Comparison of ENCODE assay signal across 15 cellular contexts in genomic region chr10:6019010-6019782, GRCh38. TPM values are rescaled to one million over a fixed set of nuclear protein-coding genes. Genes with fewer than 3 reads are reported as not detected.
DNase-seq lines count a peak whose midpoint lies in the region; ATAC-seq, FAIRE-seq and TF ChIP-seq lines count a peak whose summit lies in the region.
"Had no signal": no experiment of that assay in that cellular context is flagged by ENCODE, and none has a peak within 500 bp of the region (broad histone marks: within the 10 kb centered on the region; RNA-seq: fewer than 3 reads in every experiment).

No MANE protein-coding gene starts in this region.

- H3K36me3 Mint-ChIP-seq in natural killer cell treated with Interleukin-12 subunit alpha and Interleukin-12 subunit beta and Interleukin-15 and Interleukin-18, amount 100 ng/mL, for 72 hours: peaks cover 49% of the 10 kb centered on the region
- no peaks in the 10 kb centered on the region for H3K36me3 Mint-ChIP-seq in natural killer cell
- H3K36me3 Mint-ChIP-seq in activated CD8-positive, alpha-beta T cell treated with anti-CD3 and anti-CD28 coated beads for 36 hours (ENCODE audit: low read depth): peaks cover 99% of the 10 kb centered on the region

- peaks cover 6% of the 10 kb centered on the region for H3K9me3 Mint-ChIP-seq in natural killer cell treated with Interleukin-12 subunit alpha and Interleukin-12 subunit beta and Interleukin-15 and Interleukin-18, amount 100 ng/mL, for 72 hours
- H3K9me3 Mint-ChIP-seq in natural killer cell: no peaks in the 10 kb centered on the region
- H3K9me3 Mint-ChIP-seq in activated CD8-positive, alpha-beta T cell treated with anti-CD3 and anti-CD28 coated beads for 36 hours: no peaks in the 10 kb centered on the region
- H3K9me3 Mint-ChIP-seq: IgD-negative memory B cell had no signal

- WGBS in prostate gland: 90% methylated on average over 6 of the region's 6 CpGs

- ATAC-seq in natural killer cell treated with Interleukin-12 subunit alpha and Interleukin-12 subunit beta and Interleukin-15 and Interleukin-18, amount 100 ng/mL, for 72 hours: peak in 1 of 2 donors; percentile 13
- no peak for ATAC-seq in natural killer cell
- peak; percentile 3 for ATAC-seq in activated CD8-positive, alpha-beta T cell treated with anti-CD3 and anti-CD28 coated beads for 36 hours
- ATAC-seq: T-helper 17 cell had no signal

- no peak overlapping the region for H3K9ac ChIP-seq in kidney (ENCODE audit: low read length in 2 of 2)

- peaks cover 42 to 62% of the 10 kb centered on the region in 2 donors for H3K4me1 Mint-ChIP-seq in natural killer cell treated with Interleukin-12 subunit alpha and Interleukin-12 subunit beta and Interleukin-15 and Interleukin-18, amount 100 ng/mL, for 72 hours (ENCODE audit: low read depth in 2 of 2)
- H3K4me1 Mint-ChIP-seq in natural killer cell: peaks cover 0 to 5% of the 10 kb centered on the region in 2 donors
- H3K4me1 Mint-ChIP-seq in activated CD8-positive, alpha-beta T cell treated with anti-CD3 and anti-CD28 coated beads for 36 hours (ENCODE audit: low read depth): peaks cover 78% of the 10 kb centered on the region

- intact Hi-C loops in natural killer cell (cut with micrococcal nuclease): loop anchor here (10.0 kb wide), 1 partner anchor 126 kb away; no protein-coding TSS in a partner anchor
- intact Hi-C loops in activated CD8-positive, alpha-beta T cell treated with anti-CD3 and anti-CD28 coated beads for 36 hours (cut with micrococcal nuclease): no loop called here
- intact Hi-C loops in kidney (cut with DNase I): no loop called here
- intact Hi-C loops in uterus (cut with DNase I; ENCODE audit: low total_unique reads): no loop called here
- intact Hi-C loops in prostate gland (cut with DNase I): loop anchor here (10.0 kb wide), 1 partner anchor 66 kb away; the partner anchor contains the start of gene RBM17

- no peaks in the 10 kb centered on the region for H3K9me3 ChIP-seq in kidney (ENCODE audit: control insufficient read depth in 1 of 2, low read length in 2 of 2)
- H3K9me3 ChIP-seq in uterus: no peaks in the 10 kb centered on the region
- no peaks in the 10 kb centered on the region for H3K9me3 ChIP-seq in prostate gland
- H3K9me3 ChIP-seq: BE2C had no signal

- peak overlapping the region; percentile 40 for H3K4me3 Mint-ChIP-seq in natural killer cell treated with Interleukin-12 subunit alpha and Interleukin-12 subunit beta and Interleukin-15 and Interleukin-18, amount 100 ng/mL, for 72 hours
- H3K4me3 Mint-ChIP-seq in natural killer cell: no peak overlapping the region
- peak overlapping the region; percentile 2 for H3K4me3 Mint-ChIP-seq in activated CD8-positive, alpha-beta T cell treated with anti-CD3 and anti-CD28 coated beads for 36 hours
- H3K4me3 Mint-ChIP-seq: IgD-negative memory B cell, T-helper 17 cell had no signal

- H3K27me3 Mint-ChIP-seq in natural killer cell treated with Interleukin-12 subunit alpha and Interleukin-12 subunit beta and Interleukin-15 and Interleukin-18, amount 100 ng/mL, for 72 hours: no peaks in the 10 kb centered on the region
- H3K27me3 Mint-ChIP-seq in natural killer cell (ENCODE audit: low read depth in 2 of 2): peaks cover 6 to 7% of the 10 kb centered on the region in 2 donors
- H3K27me3 Mint-ChIP-seq in activated CD8-positive, alpha-beta T cell treated with anti-CD3 and anti-CD28 coated beads for 36 hours: no peaks in the 10 kb centered on the region
- H3K27me3 Mint-ChIP-seq: IgD-negative memory B cell, T-helper 17 cell had no signal

- peak overlapping the region; percentile 52 to 80 for H3K27ac Mint-ChIP-seq in natural killer cell treated with Interleukin-12 subunit alpha and Interleukin-12 subunit beta and Interleukin-15 and Interleukin-18, amount 100 ng/mL, for 72 hours
- H3K27ac Mint-ChIP-seq in natural killer cell: no peak overlapping the region
- peak overlapping the region; percentile 74 for H3K27ac Mint-ChIP-seq in activated CD8-positive, alpha-beta T cell treated with anti-CD3 and anti-CD28 coated beads for 36 hours
- H3K27ac Mint-ChIP-seq: progenitor cell of endocrine pancreas had no signal

- FAIRE-seq in kidney (lab: Jason Lieb, UNC): no peak

- H3K36me3 ChIP-seq in kidney (ENCODE audit: control insufficient read depth in 1 of 2, insufficient read depth in 2 of 2, low read length in 2 of 2) (no peaks in the 10 kb centered on the region), uterus (no peaks in the 10 kb centered on the region), prostate gland (no peaks in the 10 kb centered on the region)
- H3K36me3 ChIP-seq: BE2C had no signal

- no peak overlapping the region for H3K4me3 ChIP-seq in kidney (ENCODE audit: low read length in 2 of 2)
- H3K4me3 ChIP-seq in uterus: no peak overlapping the region
- H3K4me3 ChIP-seq in prostate gland: no peak overlapping the region

- H3K27ac ChIP-seq in kidney (ENCODE audit: low read depth in 2 of 2, low read length in 2 of 2) (peak overlapping the region; percentile 34 to 71), uterus (peak overlapping the region; percentile 47 to 58), prostate gland (no peak overlapping the region)

- POLR2A ChIA-PET in activated CD8-positive, alpha-beta T cell treated with anti-CD3 and anti-CD28 coated beads for 36 hours (lab: Charles Lee): interaction anchor here (1.0 to 1.6 kb wide), 2 partner anchors 18 to 58 kb away, joined by 3 read pairs; no protein-coding TSS in a partner anchor

- TF ChIP-seq CTCF in natural killer cell (IDR thresholded peaks at IDR 0.05) (no peak), kidney (IDR thresholded peaks at IDR 0.05; ENCODE audit: borderline replicate concordance, extremely low read depth, insufficient read depth) (no peak), uterus (IDR thresholded peaks at IDR 0.05) (no peak), prostate gland (IDR thresholded peaks at IDR 0.05) (no peak)
- TF ChIP-seq CTCF in activated CD8-positive, alpha-beta T cell treated with anti-CD3 and anti-CD28 coated beads for 36 hours (IDR thresholded peaks at IDR 0.05): no peak

- no peak for TF ChIP-seq POLR2A in uterus (IDR thresholded peaks at IDR 0.05)
- no peak for TF ChIP-seq POLR2A in prostate gland (IDR thresholded peaks at IDR 0.05)

- no peak for DNase-seq in natural killer cell treated with Interleukin-12 subunit alpha and Interleukin-12 subunit beta and Interleukin-15 and Interleukin-18, amount 100 ng/mL, for 72 hours (ENCODE audit: low spot score)
- no peak for DNase-seq in natural killer cell
- DNase-seq in activated CD8-positive, alpha-beta T cell treated with anti-CD3 and anti-CD28 coated beads for 36 hours: no peak
- no peak for DNase-seq in kidney
- DNase-seq in uterus: no peak
- no peak for DNase-seq in COLO668 (lab: John Stamatoyannopoulos, UW; ENCODE audit: unreplicated experiment)
- no peak for DNase-seq in middle frontal gyrus (ENCODE audit: extremely low spot score, low spot score)
- DNase-seq in prostate gland (ENCODE audit: low spot score): no peak
- DNase-seq: BE2C, NCI-H82, RPMI8226, substantia nigra, T-helper 17 cell had no signal

- H3K4me1 ChIP-seq in kidney (ENCODE audit: control insufficient read depth in 1 of 2, insufficient read depth in 1 of 2, low read depth in 1 of 2, low read length in 2 of 2) (no peaks in the 10 kb centered on the region), uterus (no peaks in the 10 kb centered on the region), prostate gland (replicated peaks) (peaks cover 5% of the 10 kb centered on the region)
- H3K4me1 ChIP-seq: BE2C had no signal

- CTCF ChIA-PET in activated CD8-positive, alpha-beta T cell treated with anti-CD3 and anti-CD28 coated beads for 36 hours (lab: Charles Lee): no interaction called here

- H3K27me3 ChIP-seq in uterus (no peaks in the 10 kb centered on the region), prostate gland (replicated peaks; ENCODE audit: insufficient read depth) (no peaks in the 10 kb centered on the region)

RNA-seq across cellular contexts. Expression of gene IL15RA, which starts 41.9 kb away (rescaled TPM):
- total RNA-seq in natural killer cell treated with Interleukin-12 subunit alpha and Interleukin-12 subunit beta and Interleukin-15 and Interleukin-18, amount 100 ng/mL, for 72 hours: 100 to 1,000 TPM in 1 of 2 donors, 10 to 100 TPM in 1; 56.7 to 125 TPM
- 10 to 100 TPM; 10.7 to 11.8 (median 11.3) TPM for total RNA-seq in natural killer cell
- 10 to 100 TPM; 23.5 to 25.1 TPM for total RNA-seq in activated CD8-positive, alpha-beta T cell treated with anti-CD3 and anti-CD28 coated beads for 36 hours
- 13.9 TPM for total RNA-seq in kidney
- polyA plus RNA-seq in kidney (ENCODE audit: insufficient read depth, low read depth, low replicate concordance): 6.8 TPM
- 10 to 100 TPM in 3 of 4 donors, 1 to 10 TPM in 1; 1.6 to 42.5 (median 31.9) TPM for total RNA-seq in uterus
- total RNA-seq in prostate gland: 10 to 100 TPM; 11.7 to 18.5 TPM

RNA-seq across cellular contexts. Expression of gene IL2RA, which starts 43.0 kb away (rescaled TPM):
- total RNA-seq in natural killer cell treated with Interleukin-12 subunit alpha and Interleukin-12 subunit beta and Interleukin-15 and Interleukin-18, amount 100 ng/mL, for 72 hours: 1,000 to 10,000 TPM; 1,064 to 1,187 TPM
- total RNA-seq in natural killer cell: 10 to 100 TPM in 1 of 3 donors, 1 to 10 TPM in 2; 3.4 to 11.2 (median 3.7) TPM
- 100 to 1,000 TPM; 868 to 874 TPM for total RNA-seq in activated CD8-positive, alpha-beta T cell treated with anti-CD3 and anti-CD28 coated beads for 36 hours
- 11.9 TPM for total RNA-seq in kidney
- polyA plus RNA-seq in kidney (ENCODE audit: insufficient read depth, low read depth, low replicate concordance): 0.54 TPM
- under 1 TPM in 2 of 4 donors, not detected in 2; 0.15 to 0.28 TPM for total RNA-seq in uterus
- 1 to 10 TPM in 1 of 2 donors, not detected in 1; 1.9 TPM for total RNA-seq in prostate gland
- total RNA-seq: progenitor cell of endocrine pancreas had no signal

Comparison
In these comparisons a context has a peak if more than half of its experiments do, and no peak if none do; other contexts are left out.
1. H3K27ac Mint-ChIP-seq: peak in natural killer cell treated with Interleukin-12 subunit alpha and Interleukin-12 subunit beta and Interleukin-15 and Interleukin-18, amount 100 ng/mL, for 72 hours (2 of 2) and activated CD8-positive, alpha-beta T cell treated with anti-CD3 and anti-CD28 coated beads for 36 hours (single experiment); none in natural killer cell (0 of 2).
2. RNA of gene IL2RA, which starts 43.0 kb away (total RNA-seq): 1,064 to 1,187 TPM in natural killer cell treated with Interleukin-12 subunit alpha and Interleukin-12 subunit beta and Interleukin-15 and Interleukin-18, amount 100 ng/mL, for 72 hours and 868 to 874 TPM in activated CD8-positive, alpha-beta T cell treated with anti-CD3 and anti-CD28 coated beads for 36 hours; 11.9 TPM in kidney (single experiment), 3.4 to 11.2 TPM in natural killer cell, 1.9 TPM in prostate gland and 0.15 to 0.28 TPM in uterus; every median in the first group is over 10 times any median in the second.
3. H3K27ac ChIP-seq: peak in kidney (2 of 2) and uterus (2 of 2); none in prostate gland (0 of 2).
4. intact Hi-C loops: an anchor here in natural killer cell (10.0 kb wide) and prostate gland (10.0 kb wide); none called in activated CD8-positive, alpha-beta T cell treated with anti-CD3 and anti-CD28 coated beads for 36 hours, kidney and uterus.